In genomic region chr2:197354169-197354558, GRCh38 we compare ENCODE assay signal across 28 cellular contexts.
"Had no signal": no experiment of that assay in that cellular context is flagged by ENCODE, and none has a peak within 500 bp of the region (broad histone marks: within the 10 kb centered on the region; RNA-seq: fewer than 3 reads in every experiment).

No MANE protein-coding gene starts in this region.

- H3K9me3 ChIP-seq: adrenal gland, body of pancreas, esophagus muscularis mucosa, gastrocnemius medialis, heart left ventricle had no signal

- H3K4me3 ChIP-seq: adrenal gland, body of pancreas, esophagus muscularis mucosa, gastrocnemius medialis, heart left ventricle had no signal

- DNase-seq: activated CD4-positive, alpha-beta memory T cell treated with anti-CD3 and anti-CD28 coated beads for 36 hours; activated CD4-positive, alpha-beta T cell treated with anti-CD3 and anti-CD28 coated beads for 36 hours; activated CD4-positive, alpha-beta T cell treated with anti-CD3 and anti-CD28 coated beads, Interleukin-2, amount 10 ng/mL, durations not matched to agents 24 days and 14 days; activated CD4-positive, CD25-positive, alpha-beta regulatory T cell; activated CD4-positive, CD25-positive, alpha-beta regulatory T cell treated with anti-CD3 and anti-CD28 coated beads, Interleukin-2, amount 50 U/mL, for 72 hours; activated CD8-positive, alpha-beta memory T cell treated with anti-CD3 and anti-CD28 coated beads, Interleukin-2, amount 10 ng/mL, durations not matched to agents 7 days and 5 days; activated CD8-positive, alpha-beta memory T cell treated with anti-CD3 and anti-CD28 coated beads, Interleukin-2, amount 50 U/mL, for 4 hours; activated CD8-positive, alpha-beta T cell treated with anti-CD3 and anti-CD28 coated beads, Interleukin-2, amount 10 ng/mL, durations not matched to agents 7 days and 5 days; activated effector memory CD4-positive, alpha-beta T cell treated with anti-CD3 and anti-CD28 coated beads, Interleukin-2, amount 50 U/mL, for 16 hours; activated naive CD4-positive, alpha-beta T cell treated with anti-CD3 and anti-CD28 coated beads for 36 hours; activated naive CD8-positive, alpha-beta T cell treated with anti-CD3 and anti-CD28 coated beads for 36 hours; activated naive CD8-positive, alpha-beta T cell treated with anti-CD3 and anti-CD28 coated beads, Interleukin-2, amount 50 U/mL, for 24 hours; activated T-cell treated with anti-CD3 and anti-CD28 coated beads, Interleukin-2, amount 50 U/mL, for 1 hour; adrenal gland; amygdala; aorta; body of pancreas; caudate nucleus; cortex of kidney; dermis blood vessel endothelial cell; effector CD4-positive, alpha-beta T cell; effector memory CD8-positive, alpha-beta T cell; erythroblast; foreskin keratinocyte; gastrocnemius medialis; glutamatergic neuron; heart left ventricle had no signal

- H3K27ac ChIP-seq: adrenal gland, body of pancreas, esophagus muscularis mucosa, foreskin keratinocyte, gastrocnemius medialis, heart left ventricle had no signal

- H3K27me3 ChIP-seq: adrenal gland, body of pancreas, esophagus muscularis mucosa, foreskin keratinocyte, gastrocnemius medialis, heart left ventricle had no signal

- H3K36me3 ChIP-seq: adrenal gland, esophagus muscularis mucosa, gastrocnemius medialis, heart left ventricle had no signal

- H3K4me1 ChIP-seq: body of pancreas, esophagus muscularis mucosa, foreskin keratinocyte, heart left ventricle had no signal

- ATAC-seq: activated CD8-positive, alpha-beta memory T cell treated with anti-CD3 and anti-CD28 coated beads, Interleukin-2, amount 10 ng/mL, durations not matched to agents 7 days and 5 days; activated CD8-positive, alpha-beta T cell treated with anti-CD3 and anti-CD28 coated beads, Interleukin-2, amount 10 ng/mL, durations not matched to agents 7 days and 5 days; body of pancreas; effector memory CD8-positive, alpha-beta T cell; foreskin keratinocyte; gastrocnemius medialis; heart left ventricle had no signal
